In genomic region chr13:68927387-68928026, GRCh38 we compare ENCODE assay signal across 10 cellular contexts.
DNase-seq lines count a peak whose midpoint lies in the region; ATAC-seq and TF ChIP-seq lines count a peak whose summit lies in the region.
"Had no signal": no experiment of that assay in that cellular context is flagged by ENCODE, and none has a peak within 500 bp of the region (broad histone marks: within the 10 kb centered on the region; RNA-seq: fewer than 3 reads in every experiment).

No MANE protein-coding gene starts in this region.

- no peaks in the 10 kb centered on the region for H3K4me1 ChIP-seq in left ventricle myocardium inferior

- H3K27me3 ChIP-seq in left ventricle myocardium inferior (ENCODE audit: low read depth), result no peaks in the 10 kb centered on the region

- H3K4me3 ChIP-seq in left ventricle myocardium inferior, result no peak overlapping the region

- H3K9me3 ChIP-seq in left ventricle myocardium inferior (replicated peaks), result no peaks in the 10 kb centered on the region

- peak; percentile 53 for TF ChIP-seq CTCF in left ventricle myocardium inferior (IDR thresholded peaks at IDR 0.05; ENCODE audit: borderline replicate concordance)

- ATAC-seq in left cardiac atrium, result no peak
- ATAC-seq in GM19023 (IDR thresholded peaks at IDR 0.05; ENCODE audit: unreplicated experiment), result no peak
- ATAC-seq in HG02970 (IDR thresholded peaks at IDR 0.05; ENCODE audit: low FRiP score, unreplicated experiment), result no peak

- intact Hi-C loops in left ventricle myocardium inferior (cut with micrococcal nuclease) (no loop called here), left cardiac atrium (cut with DNase I) (no loop called here)

- no peak overlapping the region for H3K27ac ChIP-seq in left ventricle myocardium inferior (replicated peaks)

- DNase-seq in left ventricle myocardium inferior, result no peak
- no peak for DNase-seq in left cardiac atrium
- peak; percentile 84 for DNase-seq in NCI-H82 (lab: John Stamatoyannopoulos, UW)
- DNase-seq in foreskin melanocyte, result peak; percentile 2
- DNase-seq in activated CD8-positive, alpha-beta memory T cell treated with anti-CD3 and anti-CD28 coated beads, Interleukin-2, amount 50 U/mL, for 4 hours, result no peak
- DNase-seq in ureter (ENCODE audit: low spot score), result no peak
- DNase-seq: effector CD4-positive, alpha-beta T cell; NCI-H187 treated with DMSO at 0.1 percent for 48 hours had no signal

- H3K36me3 ChIP-seq in left ventricle myocardium inferior, result no peaks in the 10 kb centered on the region

Comparison
In these comparisons a context has a peak if more than half of its experiments do, and no peak if none do; other contexts are left out.
1. DNase-seq: peak in NCI-H82 (single experiment) and foreskin melanocyte (single experiment); none in left ventricle myocardium inferior (single experiment), left cardiac atrium (single experiment), activated CD8-positive, alpha-beta memory T cell treated with anti-CD3 and anti-CD28 coated beads, Interleukin-2, amount 50 U/mL, for 4 hours (single experiment) and ureter (single experiment).